In genomic region chr1:2594001-2594640, GRCh38 we compare ENCODE assay signal across 12 cellular contexts. TPM values are rescaled to one million over a fixed set of nuclear protein-coding genes. Genes with fewer than 3 reads are reported as not detected.
DNase-seq lines count a peak whose midpoint lies in the region; ATAC-seq and TF ChIP-seq lines count a peak whose summit lies in the region.
"Had no signal": no experiment of that assay in that cellular context is flagged by ENCODE, and none has a peak within 500 bp of the region (broad histone marks: within the 10 kb centered on the region; RNA-seq: fewer than 3 reads in every experiment).

No MANE protein-coding gene starts in this region.

- H3K9me3 ChIP-seq in right cardiac atrium (ENCODE audit: control insufficient read depth, low read length): no peaks in the 10 kb centered on the region
- peaks cover 0 to 13% (median 5%) of the 10 kb centered on the region in 4 donors for H3K9me3 ChIP-seq in stomach
- H3K9me3 ChIP-seq: SJSA1 had no signal

- H3K27me3 ChIP-seq in right cardiac atrium (ENCODE audit: control insufficient read depth, insufficient read depth) (no peaks in the 10 kb centered on the region), stomach (peaks cover 0 to 16% (median 0%) of the 10 kb centered on the region in 3 donors)

- ATAC-seq in right cardiac atrium: peak; percentile 24 to 63
- ATAC-seq in GM19035 (IDR thresholded peaks at IDR 0.05; ENCODE audit: unreplicated experiment): no peak

- H3K27ac ChIP-seq in VCaP: peak overlapping the region; percentile 18; the same call in 1 of the 2 replicates
- H3K27ac ChIP-seq in right cardiac atrium (ENCODE audit: low read length): no peak overlapping the region
- H3K27ac ChIP-seq in stomach: peak overlapping the region in 3 of 5 donors; percentile 48 to 66 (median 48)
- H3K27ac ChIP-seq: epithelial cell of prostate, SJSA1 had no signal

- WGBS in right cardiac atrium: 37% methylated on average over 20 of the region's 20 CpGs
- 16 to 31% (median 28%) methylated on average over 8 to 20 of the region's 20 CpGs for WGBS in stomach, 5 donors

- no peak for TF ChIP-seq POLR2A in stomach (IDR thresholded peaks at IDR 0.05)

- no peaks in the 10 kb centered on the region for H3K4me1 ChIP-seq in right cardiac atrium (ENCODE audit: control insufficient read depth, insufficient read depth, low read length)
- peaks cover 14 to 32% (median 19%) of the 10 kb centered on the region in 4 donors for H3K4me1 ChIP-seq in stomach
- H3K4me1 ChIP-seq: SJSA1 had no signal

- peak; percentile 9 to 32 for DNase-seq in NCI-H2081 (lab: John Stamatoyannopoulos, UW)
- no peak for DNase-seq in NCI-H2081 treated with DMSO at 0.1 percent for 48 hours (lab: John Stamatoyannopoulos, UW)
- peak; percentile 75 to 90 (median 88) for DNase-seq in right cardiac atrium
- DNase-seq in stomach: peak; percentile 77
- DNase-seq in cerebellum (ENCODE audit: low spot score): no peak
- DNase-seq in activated CD4-positive, alpha-beta T cell treated with anti-CD3 and anti-CD28 coated beads, Interleukin-2, amount 50 U/mL, for 4 hours: no peak
- DNase-seq: ACHN, KG1 had no signal

- peaks cover 0 to 16% (median 8%) of the 10 kb centered on the region in 4 donors for H3K36me3 ChIP-seq in stomach
- H3K36me3 ChIP-seq: SJSA1 had no signal

- no peak for TF ChIP-seq EP300 in stomach (IDR thresholded peaks at IDR 0.05)

- TF ChIP-seq CTCF in VCaP (conservative IDR thresholded peaks at IDR 0.05) (no peak), stomach (IDR thresholded peaks at IDR 0.05) (no peak)

- H3K4me3 ChIP-seq in right cardiac atrium (ENCODE audit: low read length) (peak overlapping the region; percentile 3), stomach (peak overlapping the region; percentile 15 to 41 (median 36))
- H3K4me3 ChIP-seq: SJSA1 had no signal

- intact Hi-C loops in right cardiac atrium (cut with DNase I) (no loop called here), stomach (cut with DNase I; ENCODE audit: low total_unique reads) (no loop called here)

RNA-seq across cellular contexts. Expression of gene PRXL2B, which starts 7.5 kb away (rescaled TPM):
- total RNA-seq in right cardiac atrium (10 to 100 TPM in 2 of 4 donors, 1 to 10 TPM in 2; 8.0 to 11.8 (median 10.4) TPM), stomach (100 to 1,000 TPM in 1 of 5 donors, 10 to 100 TPM in 3, 1 to 10 TPM in 1; 8.5 to 668 (median 21.0) TPM), cerebellum (12.1 TPM)
- polyA plus RNA-seq in right cardiac atrium (9.3 TPM), stomach (10 to 100 TPM; 18.9 to 23.8 (median 20.9) TPM)

RNA-seq across cellular contexts. Expression of gene TNFRSF14, which starts 38.0 kb away (rescaled TPM):
- total RNA-seq in right cardiac atrium: 10 to 100 TPM; 17.6 to 25.5 (median 21.8) TPM
- polyA plus RNA-seq in right cardiac atrium: 27.6 TPM
- total RNA-seq in stomach: 100 to 1,000 TPM in 3 of 5 donors, 10 to 100 TPM in 2; 33.2 to 413 (median 301) TPM
- polyA plus RNA-seq in stomach: 100 to 1,000 TPM in 1 of 3 donors, 10 to 100 TPM in 2; 58.0 to 128 (median 64.8) TPM
- 2.4 TPM for total RNA-seq in cerebellum

RNA-seq across cellular contexts. Expression of gene MMEL1, which starts 38.7 kb away (rescaled TPM):
- total RNA-seq in right cardiac atrium: 1 to 10 TPM in 1 of 4 donors, under 1 TPM in 3; 0.32 to 1.5 (median 0.83) TPM
- polyA plus RNA-seq in right cardiac atrium: 1.7 TPM
- total RNA-seq in stomach: 100 to 1,000 TPM in 1 of 5 donors, 10 to 100 TPM in 1, 1 to 10 TPM in 3; 1.3 to 190 (median 4.5) TPM
- polyA plus RNA-seq in stomach: 10 to 100 TPM; 20.5 to 27.3 (median 26.7) TPM
- total RNA-seq in cerebellum: 1.3 TPM
- total RNA-seq: SJSA1 had no signal

Comparison
In these comparisons a context has a peak if more than half of its experiments do, and no peak if none do; other contexts are left out.
1. DNase-seq: peak in NCI-H2081 (2 of 2), right cardiac atrium (3 of 3) and stomach (single experiment); none in NCI-H2081 treated with DMSO at 0.1 percent for 48 hours (single experiment), cerebellum (single experiment) and activated CD4-positive, alpha-beta T cell treated with anti-CD3 and anti-CD28 coated beads, Interleukin-2, amount 50 U/mL, for 4 hours (0 of 2).